In genomic region chr20:43941476-43942212, GRCh38 we compare ENCODE assay signal across 9 cellular contexts. TPM values are rescaled to one million over a fixed set of nuclear protein-coding genes. Genes with fewer than 3 reads are reported as not detected.
A peak's percentile ranks its signal among the peaks of the same experiment; 100 is the strongest.
DNase-seq lines count a peak whose midpoint lies in the region; ATAC-seq and TF ChIP-seq lines count a peak whose summit lies in the region.
"Had no signal": no experiment of that assay in that cellular context is flagged by ENCODE, and none has a peak within 500 bp of the region (broad histone marks: within the 10 kb centered on the region; RNA-seq: fewer than 3 reads in every experiment).

No MANE protein-coding gene starts in this region.

- no peaks in the 10 kb centered on the region for H3K9me3 Mint-ChIP-seq in activated CD8-positive, alpha-beta T cell treated with anti-CD3 and anti-CD28 coated beads, Interleukin-2, amount 10 ng/mL, durations not matched to agents 7 days and 5 days (ENCODE audit: insufficient read depth)

- CTCF ChIA-PET in activated CD8-positive, alpha-beta T cell treated with anti-CD3 and anti-CD28 coated beads, Interleukin-2, amount 10 ng/mL, durations not matched to agents 7 days and 5 days (lab: Charles Lee) = interaction anchor here (1.0 to 3.4 kb wide), 13 partner anchors 13 to 248 kb away, joined by 3 to 12 read pairs (median 6); no protein-coding TSS in a partner anchor

- peak overlapping the region; percentile 23 for H3K4me3 Mint-ChIP-seq in activated CD8-positive, alpha-beta T cell treated with anti-CD3 and anti-CD28 coated beads, Interleukin-2, amount 10 ng/mL, durations not matched to agents 7 days and 5 days

- peak overlapping the region in 1 of 2 donors; percentile 75 for H3K27ac ChIP-seq in lung (ENCODE audit: low read depth in 1 of 2, low read length in 1 of 2)

- no peaks in the 10 kb centered on the region for H3K27me3 ChIP-seq in lung (ENCODE audit: control insufficient read depth, insufficient read depth)
- H3K27me3 ChIP-seq: pancreas had no signal

- peaks cover 46% of the 10 kb centered on the region for H3K27me3 Mint-ChIP-seq in activated CD8-positive, alpha-beta T cell treated with anti-CD3 and anti-CD28 coated beads, Interleukin-2, amount 10 ng/mL, durations not matched to agents 7 days and 5 days (ENCODE audit: low read depth)

- POLR2A ChIA-PET in activated CD8-positive, alpha-beta T cell treated with anti-CD3 and anti-CD28 coated beads, Interleukin-2, amount 10 ng/mL, durations not matched to agents 7 days and 5 days (lab: Charles Lee) = interaction anchor here (1.3 kb wide), 1 partner anchor 128 kb away, joined by 4 read pairs; no protein-coding TSS in a partner anchor

- peak overlapping the region; percentile 16 for H3K27ac Mint-ChIP-seq in activated CD8-positive, alpha-beta T cell treated with anti-CD3 and anti-CD28 coated beads, Interleukin-2, amount 10 ng/mL, durations not matched to agents 7 days and 5 days

- no peaks in the 10 kb centered on the region for H3K36me3 Mint-ChIP-seq in activated CD8-positive, alpha-beta T cell treated with anti-CD3 and anti-CD28 coated beads, Interleukin-2, amount 10 ng/mL, durations not matched to agents 7 days and 5 days (ENCODE audit: low read depth)

- DNase-seq in GM12865 (ENCODE audit: low read depth) (peak; percentile 47), Kasumi-1 (lab: John Stamatoyannopoulos, UW) (peak; percentile 74 to 81), lung (ENCODE audit: low spot score) (no peak), iPS-NIHi11 (ENCODE audit: low spot score) (no peak), mesenteric fat pad (ENCODE audit: low spot score) (no peak), NCI-H1048 (lab: John Stamatoyannopoulos, UW) (no peak)
- DNase-seq in activated CD8-positive, alpha-beta T cell treated with anti-CD3 and anti-CD28 coated beads, Interleukin-2, amount 10 ng/mL, durations not matched to agents 7 days and 5 days = no peak
- DNase-seq: pancreas had no signal

- H3K4me1 ChIP-seq in lung (ENCODE audit: control insufficient read depth in 2 of 2, insufficient read depth in 2 of 2, low read length in 2 of 2) = peaks cover 0 to 24% of the 10 kb centered on the region in 2 donors

- H3K36me3 ChIP-seq in lung (ENCODE audit: control insufficient read depth in 2 of 2, insufficient read depth in 2 of 2, low read length in 2 of 2) = no peaks in the 10 kb centered on the region
- H3K36me3 ChIP-seq: pancreas had no signal

- ATAC-seq in activated CD8-positive, alpha-beta T cell treated with anti-CD3 and anti-CD28 coated beads, Interleukin-2, amount 10 ng/mL, durations not matched to agents 7 days and 5 days = no peak
- ATAC-seq in lung (ENCODE audit: insufficient read depth, low FRiP score) = peak; percentile 35
- ATAC-seq in GM18909 (IDR thresholded peaks at IDR 0.05; ENCODE audit: poor library complexity, unreplicated experiment) = no peak

- H3K4me1 Mint-ChIP-seq in activated CD8-positive, alpha-beta T cell treated with anti-CD3 and anti-CD28 coated beads, Interleukin-2, amount 10 ng/mL, durations not matched to agents 7 days and 5 days (ENCODE audit: low read depth) = peaks cover 53% of the 10 kb centered on the region

- WGBS in lung, 2 donors = 33 to 39% methylated on average over 10 of the region's 10 CpGs

- no peak for TF ChIP-seq CTCF in GM12865 (IDR thresholded peaks at IDR 0.05; ENCODE audit: insufficient read depth, low read depth, low read length, missing control alignments)
- no peak for TF ChIP-seq CTCF in lung (IDR thresholded peaks at IDR 0.05; ENCODE audit: control extremely low read depth, extremely low read depth)

- no peaks in the 10 kb centered on the region for H3K9me3 ChIP-seq in lung (ENCODE audit: control insufficient read depth in 2 of 2, insufficient read depth in 1 of 2, low read length in 1 of 2)
- H3K9me3 ChIP-seq: pancreas had no signal

- H3K4me3 ChIP-seq in GM12865 (ENCODE audit: low read depth, low read length) (no peak overlapping the region), lung (no peak overlapping the region)
- H3K4me3 ChIP-seq: pancreas had no signal

RNA-seq across cellular contexts. Expression of gene TOX2, which starts 27.0 kb away (rescaled TPM):
- under 1 TPM; 0.31 to 0.61 TPM for total RNA-seq in activated CD8-positive, alpha-beta T cell treated with anti-CD3 and anti-CD28 coated beads, Interleukin-2, amount 10 ng/mL, durations not matched to agents 7 days and 5 days
- total RNA-seq in lung (10 to 100 TPM; 12.0 to 25.5 TPM), mesenteric fat pad (1.2 TPM)
- 10 to 100 TPM; 13.5 to 19.8 TPM for polyA plus RNA-seq in lung

Comparison
In these comparisons a context has a peak if more than half of its experiments do, and no peak if none do; other contexts are left out.
1. DNase-seq: peak in GM12865 (single experiment) and Kasumi-1 (2 of 2); none in activated CD8-positive, alpha-beta T cell treated with anti-CD3 and anti-CD28 coated beads, Interleukin-2, amount 10 ng/mL, durations not matched to agents 7 days and 5 days (single experiment), lung (single experiment), iPS-NIHi11 (single experiment), mesenteric fat pad (single experiment) and NCI-H1048 (single experiment).